9 cellular contexts compared by ENCODE assay signal in the genomic region with DNA sequence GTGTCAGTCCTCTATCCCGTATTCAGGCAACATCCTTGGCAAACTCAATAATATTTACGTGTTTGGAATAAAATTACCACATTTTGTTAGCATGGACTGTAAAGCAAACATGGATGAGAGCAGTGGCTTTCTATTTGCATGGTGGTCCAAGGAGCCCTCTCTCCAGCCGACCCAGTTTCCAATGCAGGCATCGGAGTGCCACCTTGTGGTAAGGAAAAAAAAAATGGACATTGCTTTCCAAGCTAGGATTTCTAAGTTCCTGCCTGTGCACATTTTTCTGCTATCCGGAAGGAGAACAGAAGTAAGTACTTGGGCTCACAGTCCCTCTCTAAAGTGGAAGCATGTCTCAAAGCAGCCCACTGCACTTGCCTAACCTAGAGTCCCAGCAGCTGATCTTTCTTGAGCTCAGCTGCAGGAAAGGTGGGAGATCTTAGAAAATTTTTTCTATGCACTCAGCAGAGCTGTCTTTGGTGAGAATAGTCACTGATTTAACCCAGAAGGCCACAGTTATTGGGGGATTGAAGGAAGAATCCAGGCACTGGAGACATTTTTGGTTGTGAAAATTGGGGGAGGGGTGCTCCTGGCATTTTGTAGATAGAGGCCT. TPM values are rescaled to one million over a fixed set of nuclear protein-coding genes. Genes with fewer than 3 reads are reported as not detected.
DNase-seq lines count a peak whose midpoint lies in the region; ATAC-seq, FAIRE-seq and TF ChIP-seq lines count a peak whose summit lies in the region.
"Had no signal": no experiment of that assay in that cellular context is flagged by ENCODE, and none has a peak within 500 bp of the region (broad histone marks: within the 10 kb centered on the region; RNA-seq: fewer than 3 reads in every experiment).

No MANE protein-coding gene starts in this region.

- H3K4me2 ChIP-seq in SU-DHL-6 (ENCODE audit: low read depth, low read length, poor library complexity, severe bottlenecking), result no peak overlapping the region

- no peaks in the 10 kb centered on the region for H3K79me2 ChIP-seq in SU-DHL-6 (ENCODE audit: insufficient read depth, low read length)

- no TSS peak for BruUV-seq in Caco-2 (replicated peaks; lab: Mats Ljungman, UMichigan)

- ATAC-seq in HG03342 (IDR thresholded peaks at IDR 0.05; ENCODE audit: unreplicated experiment) (no peak), GM21447 (IDR thresholded peaks at IDR 0.05; ENCODE audit: unreplicated experiment) (no peak)

- H3K4me1 Mint-ChIP-seq in Caco-2 (ENCODE audit: low read depth, unreplicated experiment), result no peaks in the 10 kb centered on the region

- H3K4me3 ChIP-seq in Caco-2 (ENCODE audit: low read depth, low read length) (no peak overlapping the region), SU-DHL-6 (ENCODE audit: insufficient read depth, low read length, poor library complexity, severe bottlenecking) (no peak overlapping the region), kidney epithelial cell (ENCODE audit: low read depth, low read length) (no peak overlapping the region)

- H3K36me3 ChIP-seq in Caco-2 (ENCODE audit: control insufficient read depth, insufficient read depth, low read length), result no peaks in the 10 kb centered on the region
- H3K36me3 ChIP-seq in SU-DHL-6 (ENCODE audit: low read length), result no peaks in the 10 kb centered on the region
- H3K36me3 ChIP-seq in kidney epithelial cell (ENCODE audit: control insufficient read depth, insufficient read depth, low read length), result no peaks in the 10 kb centered on the region

- H3K27me3 Mint-ChIP-seq in Caco-2 (ENCODE audit: insufficient read depth, unreplicated experiment), result peaks cover 11% of the 10 kb centered on the region

- FAIRE-seq in HTR-8/SVneo (lab: Jason Lieb, UNC), result no peak
- FAIRE-seq: islet of Langerhans had no signal

- H4K20me1 ChIP-seq in SU-DHL-6 (ENCODE audit: low read depth, low read length), result no peaks in the 10 kb centered on the region

- H3F3A ChIP-seq in SU-DHL-6 (ENCODE audit: insufficient read depth), result no peaks in the 10 kb centered on the region

- H3K9ac ChIP-seq in SU-DHL-6 (ENCODE audit: low read length), result no peak overlapping the region

- no peak overlapping the region for H3K4me3 Mint-ChIP-seq in Caco-2 (ENCODE audit: unreplicated experiment)

- H3K4me1 ChIP-seq in Caco-2, result no peaks in the 10 kb centered on the region

- H3K36me3 Mint-ChIP-seq in Caco-2 (ENCODE audit: insufficient read depth, unreplicated experiment), result no peaks in the 10 kb centered on the region

- CTCF ChIA-PET in Caco-2 (lab: Charles Lee), result interaction anchor here (0.6 to 2.2 kb wide), 5 partner anchors 9 to 507 kb away, joined by 3 to 11 read pairs (median 7); partner anchors contain the start of gene ERCC4

- H3K27me3 ChIP-seq in Caco-2 (replicated peaks; ENCODE audit: control insufficient read depth, insufficient read depth, low read length), result no peaks in the 10 kb centered on the region
- H3K27me3 ChIP-seq in SU-DHL-6 (ENCODE audit: low read length), result no peaks in the 10 kb centered on the region
- peaks cover 2% of the 10 kb centered on the region for H3K27me3 ChIP-seq in kidney epithelial cell (ENCODE audit: control insufficient read depth, insufficient read depth, low read length)

- H3K9me3 ChIP-seq in Caco-2 (0 out of 2 replicates have a peak, but pooled peaks cover 3% of the 10 kb centered on the region), SU-DHL-6 (ENCODE audit: insufficient read depth, low read length) (no peaks in the 10 kb centered on the region)

- H3K27ac ChIP-seq in SU-DHL-6 (ENCODE audit: low read depth, low read length), result no peak overlapping the region

- intact Hi-C loops in Caco-2 (cut with micrococcal nuclease; ENCODE audit: unreplicated experiment), result no loop called here

- DNase-seq in Caco-2 (peak in 1 of 2 experiments; percentile 24), HTR-8/SVneo (ENCODE audit: insufficient read length, low spot score) (peak; percentile 32), kidney epithelial cell (ENCODE audit: low read depth) (no peak), COR-L47 (lab: John Stamatoyannopoulos, UW) (no peak), activated gamma-delta T cell treated with Interleukin-2 at 50 U/mL for 16 hours (no peak)

- H2AFZ ChIP-seq in SU-DHL-6 (ENCODE audit: low read depth, low read length, severe bottlenecking), result no peak overlapping the region

- no peak overlapping the region for H3K27ac Mint-ChIP-seq in Caco-2 (ENCODE audit: unreplicated experiment)

- no peaks in the 10 kb centered on the region for H3K9me3 Mint-ChIP-seq in Caco-2 (ENCODE audit: unreplicated experiment)

- TF ChIP-seq CTCF in Caco-2 (IDR thresholded peaks at IDR 0.05; ENCODE audit: insufficient read depth in 1 of 2, low read depth in 1 of 2, low read length in 1 of 2, severe bottlenecking in 1 of 2, unreplicated experiment in 1 of 2) (peak; percentile 44 to 47), SU-DHL-6 (IDR thresholded peaks at IDR 0.05; ENCODE audit: insufficient read depth, low read length, poor library complexity, severe bottlenecking) (peak; percentile 14), kidney epithelial cell (IDR thresholded peaks at IDR 0.05; ENCODE audit: insufficient read depth, low read length, poor library complexity, severe bottlenecking) (peak; percentile 56)

- no peaks in the 10 kb centered on the region for H3K9me2 ChIP-seq in SU-DHL-6 (replicated peaks; ENCODE audit: insufficient read depth, low read length)

- POLR2A ChIA-PET in Caco-2 (lab: Charles Lee), result no interaction called here

RNA-seq across cellular contexts. Expression of gene ERCC4, which starts 46.0 kb away (rescaled TPM):
- 6.8 and 7.1 TPM in 2 replicates for total RNA-seq in Caco-2 (2022)
- 7.2 and 8.3 TPM in 2 replicates for total RNA-seq in kidney epithelial cell
